Comparison of ENCODE assay signal across 8 cellular contexts in the genomic region with DNA sequence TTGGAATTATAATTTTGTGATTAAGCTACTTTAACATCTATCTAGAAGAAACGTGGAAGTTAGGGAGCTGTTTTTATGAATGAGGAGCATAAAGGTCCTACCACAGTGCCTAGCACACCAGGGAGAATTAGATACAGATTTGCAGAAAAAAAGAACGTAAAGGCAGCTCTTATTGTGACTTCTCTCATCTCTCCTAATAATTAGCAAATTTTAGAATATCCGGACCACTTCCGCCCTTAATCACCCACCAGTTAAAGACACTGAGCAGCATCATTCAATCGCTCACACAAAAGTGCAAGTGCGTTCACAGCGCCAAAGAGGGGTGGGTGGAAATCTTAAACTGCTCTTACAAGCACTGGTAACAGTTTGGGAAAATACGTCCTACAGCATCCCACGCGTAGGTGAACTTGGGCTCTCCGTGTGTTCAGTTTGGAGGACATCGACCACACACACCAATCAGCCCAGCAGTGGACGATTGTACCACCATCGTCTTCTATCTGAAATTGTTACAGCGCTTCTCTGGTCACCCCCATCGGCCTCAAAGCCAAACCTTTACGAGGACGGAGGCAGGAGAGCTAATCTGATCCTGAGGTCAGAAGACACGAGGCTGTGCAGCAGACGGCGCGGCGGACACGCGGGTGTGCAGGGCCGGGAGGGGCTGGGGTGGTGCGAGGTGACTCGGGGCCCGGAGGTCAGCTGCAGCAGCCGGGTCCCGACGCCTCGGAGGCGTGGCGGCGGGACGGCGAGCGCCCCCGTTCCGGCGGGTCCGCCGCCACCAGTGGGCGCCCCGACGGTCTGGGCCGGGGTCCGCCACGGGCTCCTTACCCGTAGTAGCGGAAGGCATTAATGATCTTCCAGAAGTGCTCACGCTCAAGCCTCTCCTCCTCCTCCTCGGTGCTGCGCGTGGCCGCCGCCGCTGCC. TPM values are rescaled to one million over a fixed set of nuclear protein-coding genes. Genes with fewer than 3 reads are reported as not detected.
A peak's percentile ranks its signal among the peaks of the same experiment; 100 is the strongest.
DNase-seq lines count a peak whose midpoint lies in the region; ATAC-seq lines count a peak whose summit lies in the region.

No MANE protein-coding gene starts in this region.

- H3K4me1 Mint-ChIP-seq in effector memory CD8-positive, alpha-beta T cell (ENCODE audit: low read depth in 2 of 2) = peaks cover 33 to 40% of the 10 kb centered on the region in 2 donors

- peak overlapping the region; percentile 85 to 91 for H3K27ac Mint-ChIP-seq in effector memory CD8-positive, alpha-beta T cell

- no peaks in the 10 kb centered on the region for H3K9me3 Mint-ChIP-seq in effector memory CD8-positive, alpha-beta T cell

- peak overlapping the region; percentile 88 to 91 for H3K4me3 Mint-ChIP-seq in effector memory CD8-positive, alpha-beta T cell

- no peaks in the 10 kb centered on the region for H3K27me3 Mint-ChIP-seq in effector memory CD8-positive, alpha-beta T cell

- peak; percentile 52 for ATAC-seq in HG02642 (IDR thresholded peaks at IDR 0.05; ENCODE audit: poor library complexity, unreplicated experiment)
- peak; percentile 15 for ATAC-seq in effector memory CD8-positive, alpha-beta T cell (replicated peaks)

- DNase-seq in NCI-H2081 (lab: John Stamatoyannopoulos, UW) = peak; percentile 17 to 65
- no peak for DNase-seq in NCI-H2081 treated with DMSO at 0.1 percent for 48 hours (lab: John Stamatoyannopoulos, UW)
- DNase-seq in NCI-H146 treated with DMSO at 0.1 percent for 48 hours (lab: John Stamatoyannopoulos, UW; ENCODE audit: unreplicated experiment) = peak; percentile 8
- peak; percentile 25 to 36 for DNase-seq in activated CD4-positive, alpha-beta T cell treated with anti-CD3 and anti-CD28 coated beads, Interleukin-2, amount 50 U/mL, for 24 hours (ENCODE audit: low read depth in 1 of 2, low spot score in 1 of 2)
- peak; percentile 16 to 31 (median 20) for DNase-seq in effector memory CD8-positive, alpha-beta T cell
- DNase-seq in mesenteric fat pad (ENCODE audit: low spot score) = peak; percentile 92
- DNase-seq in stimulated activated CD8-positive, alpha-beta memory T cell treated with anti-CD3 and anti-CD28 coated beads, Interleukin-15, amount 100 ng/mL, for 48 hours (ENCODE audit: low read depth in 2 of 2) = peak; percentile 36 to 44

- peaks cover 22% of the 10 kb centered on the region for H3K36me3 Mint-ChIP-seq in effector memory CD8-positive, alpha-beta T cell (ENCODE audit: insufficient read depth)

RNA-seq across cellular contexts. Expression of gene CARNMT1, which starts 0.6 kb away (rescaled TPM):
- total RNA-seq in mesenteric fat pad = 14.6 TPM
